8 cellular contexts compared by ENCODE assay signal in genomic region chr5:113294341-113295110, GRCh38.
DNase-seq lines count a peak whose midpoint lies in the region; ATAC-seq and TF ChIP-seq lines count a peak whose summit lies in the region.

No MANE protein-coding gene starts in this region.

- H3K27me3 Mint-ChIP-seq in activated T-helper 2 cell treated with anti-CD3 and anti-CD28 coated beads, Interferon-gamma antibody, Interleukin-2, Interleukin-4, amounts not matched to agents 10 μg/mL and 5 μg/mL and 100 μg/mL, durations not matched to agents 14 hours and 24 hours and 36 hours (ENCODE audit: low read depth) = peaks cover 69% of the 10 kb centered on the region
- H3K27me3 Mint-ChIP-seq in natural killer cell treated with Interleukin-12 subunit alpha and Interleukin-12 subunit beta and Interleukin-15 and Interleukin-18, amount 100 ng/mL, for 72 hours = peaks cover 46 to 67% of the 10 kb centered on the region in 2 donors

- no peaks in the 10 kb centered on the region for H3K36me3 Mint-ChIP-seq in activated T-helper 2 cell treated with anti-CD3 and anti-CD28 coated beads, Interferon-gamma antibody, Interleukin-2, Interleukin-4, amounts not matched to agents 10 μg/mL and 5 μg/mL and 100 μg/mL, durations not matched to agents 14 hours and 24 hours and 36 hours (ENCODE audit: low read depth)
- no peaks in the 10 kb centered on the region for H3K36me3 Mint-ChIP-seq in natural killer cell treated with Interleukin-12 subunit alpha and Interleukin-12 subunit beta and Interleukin-15 and Interleukin-18, amount 100 ng/mL, for 72 hours

- H3K27ac Mint-ChIP-seq in activated T-helper 2 cell treated with anti-CD3 and anti-CD28 coated beads, Interferon-gamma antibody, Interleukin-2, Interleukin-4, amounts not matched to agents 10 μg/mL and 5 μg/mL and 100 μg/mL, durations not matched to agents 14 hours and 24 hours and 36 hours = no peak overlapping the region
- H3K27ac Mint-ChIP-seq in natural killer cell treated with Interleukin-12 subunit alpha and Interleukin-12 subunit beta and Interleukin-15 and Interleukin-18, amount 100 ng/mL, for 72 hours = no peak overlapping the region

- H3K4me3 Mint-ChIP-seq in activated T-helper 2 cell treated with anti-CD3 and anti-CD28 coated beads, Interferon-gamma antibody, Interleukin-2, Interleukin-4, amounts not matched to agents 10 μg/mL and 5 μg/mL and 100 μg/mL, durations not matched to agents 14 hours and 24 hours and 36 hours (ENCODE audit: low read depth) = peak overlapping the region; percentile 86
- H3K4me3 Mint-ChIP-seq in natural killer cell treated with Interleukin-12 subunit alpha and Interleukin-12 subunit beta and Interleukin-15 and Interleukin-18, amount 100 ng/mL, for 72 hours = peak overlapping the region; percentile 77

- no peaks in the 10 kb centered on the region for H3K36me3 ChIP-seq in BLaER1
- no peaks in the 10 kb centered on the region for H3K36me3 ChIP-seq in Panc1 (ENCODE audit: control insufficient read depth, insufficient read depth, low read length)

- no TSS peak for BruUV-seq in Panc1 (replicated peaks; lab: Mats Ljungman, UMichigan)

- ATAC-seq in GM19324 (IDR thresholded peaks at IDR 0.05; ENCODE audit: low FRiP score, unreplicated experiment) (peak; percentile 96), HG03442 (IDR thresholded peaks at IDR 0.05; ENCODE audit: unreplicated experiment) (peak; percentile 95), Panc1 (peak; percentile 92)
- peak; percentile 91 to 93 for ATAC-seq in natural killer cell treated with Interleukin-12 subunit alpha and Interleukin-12 subunit beta and Interleukin-15 and Interleukin-18, amount 100 ng/mL, for 72 hours

- in situ Hi-C loops in Panc1 (cut with HindIII; ENCODE audit: low pct_unique_long_range_greater_than_20kb, low sequenced_read_pairs) = no loop called here

- peak; percentile 40 for TF ChIP-seq CTCF in Panc1 (IDR thresholded peaks at IDR 0.05)
- peak; percentile 19 for TF ChIP-seq CTCF in fibroblast of pulmonary artery (IDR thresholded peaks at IDR 0.05; ENCODE audit: low read length, missing control alignments)

- peak overlapping the region; percentile 98 for H3K4me2 ChIP-seq in BLaER1

- H3K4me3 ChIP-seq in BLaER1 (peak overlapping the region; percentile 75), Panc1 (ENCODE audit: low read depth in 2 of 2, low read length in 2 of 2) (peak overlapping the region; percentile 53 to 56), fibroblast of pulmonary artery (replicated peaks; ENCODE audit: low read depth, low read length) (peak overlapping the region; percentile 78)

- intact Hi-C loops in Panc1 (cut with micrococcal nuclease; ENCODE audit: unreplicated experiment) = no loop called here
- intact Hi-C loops in activated T-helper 2 cell treated with anti-CD3 and anti-CD28 coated beads, Interferon-gamma antibody, Interleukin-2, Interleukin-4, amounts not matched to agents 10 μg/mL and 5 μg/mL and 100 μg/mL, durations not matched to agents 14 hours and 24 hours and 36 hours (cut with micrococcal nuclease) = loop anchor here (1.0 kb wide), 1 partner anchor 13 kb away; no protein-coding TSS in a partner anchor

- H4K20me1 ChIP-seq in BLaER1 = no peaks in the 10 kb centered on the region

- H3K9ac ChIP-seq in BLaER1 = peak overlapping the region; percentile 62

- H3K27me3 ChIP-seq in BLaER1 (peaks cover 38% of the 10 kb centered on the region), Panc1 (ENCODE audit: control insufficient read depth, insufficient read depth, low read length) (peaks cover 37% of the 10 kb centered on the region)

- H3K27ac ChIP-seq in BLaER1 (no peak overlapping the region), Panc1 (ENCODE audit: low read length) (no peak overlapping the region)

- peaks cover 22% of the 10 kb centered on the region for H3K4me1 Mint-ChIP-seq in activated T-helper 2 cell treated with anti-CD3 and anti-CD28 coated beads, Interferon-gamma antibody, Interleukin-2, Interleukin-4, amounts not matched to agents 10 μg/mL and 5 μg/mL and 100 μg/mL, durations not matched to agents 14 hours and 24 hours and 36 hours (ENCODE audit: low read depth)
- peaks cover 13 to 15% of the 10 kb centered on the region in 2 donors for H3K4me1 Mint-ChIP-seq in natural killer cell treated with Interleukin-12 subunit alpha and Interleukin-12 subunit beta and Interleukin-15 and Interleukin-18, amount 100 ng/mL, for 72 hours (ENCODE audit: low read depth in 2 of 2)

- POLR2A ChIA-PET in Panc1 (lab: Charles Lee) = interaction anchor here (0.7 kb wide), 1 partner anchor 251 kb away, joined by 10 read pairs; no protein-coding TSS in a partner anchor

- CTCF ChIA-PET in Panc1 (lab: Charles Lee) = interaction anchor here (0.6 to 0.7 kb wide), 2 partner anchors 289 to 299 kb away, joined by 3 to 4 read pairs; no protein-coding TSS in a partner anchor

- DNase-seq in Panc1 (ENCODE audit: low read depth, low spot score) (no peak), fibroblast of pulmonary artery (ENCODE audit: low read depth) (peak; percentile 94)
- DNase-seq in activated T-helper 2 cell treated with anti-CD3 and anti-CD28 coated beads, Interferon-gamma antibody, Interleukin-2, Interleukin-4, amounts not matched to agents 10 μg/mL and 5 μg/mL and 100 μg/mL, durations not matched to agents 14 hours and 24 hours and 36 hours (ENCODE audit: low spot score) = peak; percentile 69
- peak; percentile 69 for DNase-seq in natural killer cell treated with Interleukin-12 subunit alpha and Interleukin-12 subunit beta and Interleukin-15 and Interleukin-18, amount 100 ng/mL, for 72 hours (ENCODE audit: low spot score)
- peak; percentile 31 to 62 (median 52) for DNase-seq in stimulated activated naive CD4-positive, alpha-beta T cell (lab: John Stamatoyannopoulos, UW)

- H3K9me3 ChIP-seq in BLaER1 (no peaks in the 10 kb centered on the region), Panc1 (ENCODE audit: control insufficient read depth, insufficient read depth, low read depth, low read length) (no peaks in the 10 kb centered on the region)

- no peaks in the 10 kb centered on the region for H3K9me3 Mint-ChIP-seq in activated T-helper 2 cell treated with anti-CD3 and anti-CD28 coated beads, Interferon-gamma antibody, Interleukin-2, Interleukin-4, amounts not matched to agents 10 μg/mL and 5 μg/mL and 100 μg/mL, durations not matched to agents 14 hours and 24 hours and 36 hours
- H3K9me3 Mint-ChIP-seq in natural killer cell treated with Interleukin-12 subunit alpha and Interleukin-12 subunit beta and Interleukin-15 and Interleukin-18, amount 100 ng/mL, for 72 hours = no peaks in the 10 kb centered on the region

- H3K4me1 ChIP-seq in BLaER1 (peaks cover 16% of the 10 kb centered on the region), Panc1 (ENCODE audit: control insufficient read depth, insufficient read depth, low read length) (peaks cover 4% of the 10 kb centered on the region; the same call in 1 of the 2 replicates)
